Comparison of ENCODE assay signal across 1 cellular context in genomic region chr16:89275837-89276720, GRCh38.
A peak's percentile ranks its signal among the peaks of the same experiment; 100 is the strongest.
TF ChIP-seq lines count a peak whose summit lies in the region.

No MANE protein-coding gene starts in this region.

TF ChIP-seq in K562, 482 proteins besides CTCF, POLR2A, EP300 and RAD21:
- TF ChIP-seq RBM22 (IDR thresholded peaks at IDR 0.05; ENCODE audit: low read depth, low read length, poor library complexity, severe bottlenecking) (peak; percentile 78), POLR2G (IDR thresholded peaks at IDR 0.05; ENCODE audit: low read depth, low read length) (peak; percentile 61), POLR2B (IDR thresholded peaks at IDR 0.05; ENCODE audit: low read depth, partially characterized antibody) (peak; percentile 12), ZFX (CRISPR knock-in tag; IDR thresholded peaks at IDR 0.05) (no peak)
- TF ChIP-seq, protein P1, sequence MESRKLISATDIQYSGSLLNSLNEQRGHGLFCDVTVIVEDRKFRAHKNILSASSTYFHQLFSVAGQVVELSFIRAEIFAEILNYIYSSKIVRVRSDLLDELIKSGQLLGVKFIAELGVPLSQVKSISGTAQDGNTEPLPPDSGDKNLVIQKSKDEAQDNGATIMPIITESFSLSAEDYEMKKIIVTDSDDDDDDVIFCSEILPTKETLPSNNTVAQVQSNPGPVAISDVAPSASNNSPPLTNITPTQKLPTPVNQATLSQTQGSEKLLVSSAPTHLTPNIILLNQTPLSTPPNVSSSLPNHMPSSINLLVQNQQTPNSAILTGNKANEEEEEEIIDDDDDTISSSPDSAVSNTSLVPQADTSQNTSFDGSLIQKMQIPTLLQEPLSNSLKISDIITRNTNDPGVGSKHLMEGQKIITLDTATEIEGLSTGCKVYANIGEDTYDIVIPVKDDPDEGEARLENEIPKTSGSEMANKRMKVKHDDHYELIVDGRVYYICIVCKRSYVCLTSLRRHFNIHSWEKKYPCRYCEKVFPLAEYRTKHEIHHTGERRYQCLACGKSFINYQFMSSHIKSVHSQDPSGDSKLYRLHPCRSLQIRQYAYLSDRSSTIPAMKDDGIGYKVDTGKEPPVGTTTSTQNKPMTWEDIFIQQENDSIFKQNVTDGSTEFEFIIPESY (CRISPR knock-in tag; IDR thresholded peaks at IDR 0.05): peak; percentile 29; the same call in 1 of the 2 replicates
- TF ChIP-seq, protein P2, sequence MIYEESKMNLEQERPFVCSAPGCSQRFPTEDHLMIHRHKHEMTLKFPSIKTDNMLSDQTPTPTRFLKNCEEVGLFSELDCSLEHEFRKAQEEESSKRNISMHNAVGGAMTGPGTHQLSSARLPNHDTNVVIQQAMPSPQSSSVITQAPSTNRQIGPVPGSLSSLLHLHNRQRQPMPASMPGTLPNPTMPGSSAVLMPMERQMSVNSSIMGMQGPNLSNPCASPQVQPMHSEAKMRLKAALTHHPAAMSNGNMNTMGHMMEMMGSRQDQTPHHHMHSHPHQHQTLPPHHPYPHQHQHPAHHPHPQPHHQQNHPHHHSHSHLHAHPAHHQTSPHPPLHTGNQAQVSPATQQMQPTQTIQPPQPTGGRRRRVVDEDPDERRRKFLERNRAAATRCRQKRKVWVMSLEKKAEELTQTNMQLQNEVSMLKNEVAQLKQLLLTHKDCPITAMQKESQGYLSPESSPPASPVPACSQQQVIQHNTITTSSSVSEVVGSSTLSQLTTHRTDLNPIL (CRISPR knock-in tag; IDR thresholded peaks at IDR 0.05): no peak
TF ChIP-seq in K562: peak in this region for 4.
